In the genomic region with DNA sequence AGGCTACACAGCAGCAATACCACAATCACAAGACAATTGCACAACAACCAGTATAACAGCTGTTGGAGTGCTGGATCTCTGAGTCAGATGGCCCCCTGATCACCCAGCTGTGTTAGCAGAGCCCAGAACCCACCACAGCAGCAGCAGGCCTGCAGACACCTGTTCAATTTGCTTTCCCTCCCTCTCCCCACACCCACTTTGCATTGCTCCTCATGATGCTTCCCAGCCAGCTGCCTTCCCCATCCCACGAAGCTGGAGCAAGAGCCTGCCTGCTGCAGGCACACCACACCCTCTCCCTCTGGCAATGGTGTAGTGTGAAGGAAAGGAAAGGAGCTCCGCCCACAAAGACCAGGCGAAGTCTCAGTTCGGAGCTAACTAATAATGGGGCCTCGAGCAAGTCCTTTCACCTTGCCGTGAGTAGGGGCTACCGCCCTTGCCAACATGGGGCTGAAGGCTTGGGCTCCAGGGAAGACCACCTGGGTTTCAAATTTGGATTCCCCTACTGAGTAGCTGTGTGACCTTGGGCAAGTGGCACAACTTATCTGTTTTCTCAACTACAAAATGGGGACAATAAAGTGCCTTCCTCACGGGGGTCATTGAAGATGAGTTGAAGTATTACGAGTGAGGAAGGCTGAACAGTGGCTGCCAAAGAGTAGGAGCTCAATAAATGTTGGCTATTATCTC, we compare ENCODE assay signal across 1 cellular context.
TF ChIP-seq lines count a peak whose summit lies in the region.

No MANE protein-coding gene starts in this region.

TF ChIP-seq in GM23338, 12 proteins besides CTCF, POLR2A, EP300 and RAD21 (continued from another document):
- TF ChIP-seq ZNF331 (CRISPR knock-in tag; IDR thresholded peaks at IDR 0.05; ENCODE audit: low read depth) (no peak), POLR2AphosphoS5 (IDR thresholded peaks at IDR 0.05; ENCODE audit: low read depth) (no peak), CREB1 (CRISPR knock-in tag; IDR thresholded peaks at IDR 0.05; ENCODE audit: low read depth) (no peak), EZH2phosphoT487 (IDR thresholded peaks at IDR 0.05; ENCODE audit: unreplicated experiment) (no peak), JUNB (IDR thresholded peaks at IDR 0.05; ENCODE audit: unreplicated experiment) (no peak), EZH2 (IDR thresholded peaks at IDR 0.05; ENCODE audit: low read depth, unreplicated experiment) (no peak), STAT1 (IDR thresholded peaks at IDR 0.05; ENCODE audit: unreplicated experiment) (no peak)
- TF ChIP-seq, protein P1, sequence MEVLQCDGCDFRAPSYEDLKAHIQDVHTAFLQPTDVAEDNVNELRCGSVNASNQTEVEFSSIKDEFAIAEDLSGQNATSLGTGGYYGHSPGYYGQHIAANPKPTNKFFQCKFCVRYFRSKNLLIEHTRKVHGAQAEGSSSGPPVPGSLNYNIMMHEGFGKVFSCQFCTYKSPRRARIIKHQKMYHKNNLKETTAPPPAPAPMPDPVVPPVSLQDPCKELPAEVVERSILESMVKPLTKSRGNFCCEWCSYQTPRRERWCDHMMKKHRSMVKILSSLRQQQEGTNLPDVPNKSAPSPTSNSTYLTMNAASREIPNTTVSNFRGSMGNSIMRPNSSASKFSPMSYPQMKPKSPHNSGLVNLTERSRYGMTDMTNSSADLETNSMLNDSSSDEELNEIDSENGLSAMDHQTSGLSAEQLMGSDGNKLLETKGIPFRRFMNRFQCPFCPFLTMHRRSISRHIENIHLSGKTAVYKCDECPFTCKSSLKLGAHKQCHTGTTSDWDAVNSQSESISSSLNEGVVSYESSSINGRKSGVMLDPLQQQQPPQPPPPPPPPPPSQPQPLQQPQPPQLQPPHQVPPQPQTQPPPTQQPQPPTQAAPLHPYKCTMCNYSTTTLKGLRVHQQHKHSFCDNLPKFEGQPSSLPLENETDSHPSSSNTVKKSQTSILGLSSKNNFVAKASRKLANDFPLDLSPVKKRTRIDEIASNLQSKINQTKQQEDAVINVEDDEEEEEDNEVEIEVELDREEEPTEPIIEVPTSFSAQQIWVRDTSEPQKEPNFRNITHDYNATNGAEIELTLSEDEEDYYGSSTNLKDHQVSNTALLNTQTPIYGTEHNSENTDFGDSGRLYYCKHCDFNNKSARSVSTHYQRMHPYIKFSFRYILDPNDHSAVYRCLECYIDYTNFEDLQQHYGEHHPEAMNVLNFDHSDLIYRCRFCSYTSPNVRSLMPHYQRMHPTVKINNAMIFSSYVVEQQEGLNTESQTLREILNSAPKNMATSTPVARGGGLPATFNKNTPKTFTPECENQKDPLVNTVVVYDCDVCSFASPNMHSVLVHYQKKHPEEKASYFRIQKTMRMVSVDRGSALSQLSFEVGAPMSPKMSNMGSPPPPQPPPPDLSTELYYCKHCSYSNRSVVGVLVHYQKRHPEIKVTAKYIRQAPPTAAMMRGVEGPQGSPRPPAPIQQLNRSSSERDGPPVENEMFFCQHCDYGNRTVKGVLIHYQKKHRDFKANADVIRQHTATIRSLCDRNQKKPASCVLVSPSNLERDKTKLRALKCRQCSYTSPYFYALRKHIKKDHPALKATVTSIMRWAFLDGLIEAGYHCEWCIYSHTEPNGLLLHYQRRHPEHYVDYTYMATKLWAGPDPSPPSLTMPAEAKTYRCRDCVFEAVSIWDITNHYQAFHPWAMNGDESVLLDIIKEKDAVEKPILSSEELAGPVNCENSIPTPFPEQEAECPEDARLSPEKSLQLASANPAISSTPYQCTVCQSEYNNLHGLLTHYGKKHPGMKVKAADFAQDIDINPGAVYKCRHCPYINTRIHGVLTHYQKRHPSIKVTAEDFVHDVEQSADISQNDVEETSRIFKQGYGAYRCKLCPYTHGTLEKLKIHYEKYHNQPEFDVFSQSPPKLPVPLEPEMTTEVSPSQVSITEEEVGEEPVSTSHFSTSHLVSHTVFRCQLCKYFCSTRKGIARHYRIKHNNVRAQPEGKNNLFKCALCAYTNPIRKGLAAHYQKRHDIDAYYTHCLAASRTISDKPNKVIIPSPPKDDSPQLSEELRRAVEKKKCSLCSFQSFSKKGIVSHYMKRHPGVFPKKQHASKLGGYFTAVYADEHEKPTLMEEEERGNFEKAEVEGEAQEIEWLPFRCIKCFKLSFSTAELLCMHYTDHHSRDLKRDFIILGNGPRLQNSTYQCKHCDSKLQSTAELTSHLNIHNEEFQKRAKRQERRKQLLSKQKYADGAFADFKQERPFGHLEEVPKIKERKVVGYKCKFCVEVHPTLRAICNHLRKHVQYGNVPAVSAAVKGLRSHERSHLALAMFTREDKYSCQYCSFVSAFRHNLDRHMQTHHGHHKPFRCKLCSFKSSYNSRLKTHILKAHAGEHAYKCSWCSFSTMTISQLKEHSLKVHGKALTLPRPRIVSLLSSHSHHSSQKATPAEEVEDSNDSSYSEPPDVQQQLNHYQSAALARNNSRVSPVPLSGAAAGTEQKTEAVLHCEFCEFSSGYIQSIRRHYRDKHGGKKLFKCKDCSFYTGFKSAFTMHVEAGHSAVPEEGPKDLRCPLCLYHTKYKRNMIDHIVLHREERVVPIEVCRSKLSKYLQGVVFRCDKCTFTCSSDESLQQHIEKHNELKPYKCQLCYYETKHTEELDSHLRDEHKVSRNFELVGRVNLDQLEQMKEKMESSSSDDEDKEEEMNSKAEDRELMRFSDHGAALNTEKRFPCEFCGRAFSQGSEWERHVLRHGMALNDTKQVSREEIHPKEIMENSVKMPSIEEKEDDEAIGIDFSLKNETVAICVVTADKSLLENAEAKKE (CRISPR knock-in tag; IDR thresholded peaks at IDR 0.05): no peak
- TF ChIP-seq, protein P2, sequence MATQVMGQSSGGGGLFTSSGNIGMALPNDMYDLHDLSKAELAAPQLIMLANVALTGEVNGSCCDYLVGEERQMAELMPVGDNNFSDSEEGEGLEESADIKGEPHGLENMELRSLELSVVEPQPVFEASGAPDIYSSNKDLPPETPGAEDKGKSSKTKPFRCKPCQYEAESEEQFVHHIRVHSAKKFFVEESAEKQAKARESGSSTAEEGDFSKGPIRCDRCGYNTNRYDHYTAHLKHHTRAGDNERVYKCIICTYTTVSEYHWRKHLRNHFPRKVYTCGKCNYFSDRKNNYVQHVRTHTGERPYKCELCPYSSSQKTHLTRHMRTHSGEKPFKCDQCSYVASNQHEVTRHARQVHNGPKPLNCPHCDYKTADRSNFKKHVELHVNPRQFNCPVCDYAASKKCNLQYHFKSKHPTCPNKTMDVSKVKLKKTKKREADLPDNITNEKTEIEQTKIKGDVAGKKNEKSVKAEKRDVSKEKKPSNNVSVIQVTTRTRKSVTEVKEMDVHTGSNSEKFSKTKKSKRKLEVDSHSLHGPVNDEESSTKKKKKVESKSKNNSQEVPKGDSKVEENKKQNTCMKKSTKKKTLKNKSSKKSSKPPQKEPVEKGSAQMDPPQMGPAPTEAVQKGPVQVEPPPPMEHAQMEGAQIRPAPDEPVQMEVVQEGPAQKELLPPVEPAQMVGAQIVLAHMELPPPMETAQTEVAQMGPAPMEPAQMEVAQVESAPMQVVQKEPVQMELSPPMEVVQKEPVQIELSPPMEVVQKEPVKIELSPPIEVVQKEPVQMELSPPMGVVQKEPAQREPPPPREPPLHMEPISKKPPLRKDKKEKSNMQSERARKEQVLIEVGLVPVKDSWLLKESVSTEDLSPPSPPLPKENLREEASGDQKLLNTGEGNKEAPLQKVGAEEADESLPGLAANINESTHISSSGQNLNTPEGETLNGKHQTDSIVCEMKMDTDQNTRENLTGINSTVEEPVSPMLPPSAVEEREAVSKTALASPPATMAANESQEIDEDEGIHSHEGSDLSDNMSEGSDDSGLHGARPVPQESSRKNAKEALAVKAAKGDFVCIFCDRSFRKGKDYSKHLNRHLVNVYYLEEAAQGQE (IDR thresholded peaks at IDR 0.05; ENCODE audit: unreplicated experiment): no peak
